8 cellular contexts compared by ENCODE assay signal in the genomic region with DNA sequence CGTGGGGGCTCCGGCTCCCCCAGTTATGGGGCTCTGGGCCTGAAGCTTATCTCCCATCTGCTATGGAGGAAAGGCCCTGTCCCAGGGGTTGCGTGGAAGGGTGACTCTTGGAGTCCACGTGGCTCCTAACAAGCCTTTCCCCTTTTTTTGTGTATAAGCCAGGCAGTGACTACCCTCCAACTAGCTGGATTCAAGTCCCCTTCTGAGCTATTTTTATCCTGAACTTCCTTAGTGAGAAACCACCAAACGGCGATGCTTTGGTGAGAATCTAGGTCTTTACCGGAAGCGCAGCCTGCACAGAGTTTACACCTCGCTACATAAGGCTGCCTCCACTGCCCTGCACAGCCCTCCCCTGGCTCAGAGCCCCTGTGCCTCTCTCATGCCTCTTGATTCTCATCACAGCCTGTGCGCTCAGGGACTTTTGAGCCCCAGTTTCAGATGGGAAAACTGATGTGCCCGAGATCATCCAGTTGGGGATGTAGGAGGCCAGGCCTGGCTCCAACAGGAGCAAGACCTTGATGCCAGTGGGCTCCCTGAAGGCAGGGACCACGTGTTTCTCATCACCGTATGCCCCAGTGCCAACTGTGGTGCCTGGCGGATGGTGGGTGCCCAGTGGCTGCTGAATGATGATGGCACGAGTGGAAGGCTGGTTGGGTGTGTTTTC.
DNase-seq lines count a peak whose midpoint lies in the region; ATAC-seq lines count a peak whose summit lies in the region.

No MANE protein-coding gene starts in this region.

- H3K4me3 ChIP-seq in mucosa of rectum (ENCODE audit: low read length in 2 of 2), result peak overlapping the region; percentile 4 to 57

- H3K27me3 Mint-ChIP-seq in activated naive CD4-positive, alpha-beta T cell treated with anti-CD3 and anti-CD28 coated beads, Interleukin-2, amount 10 ng/mL, durations not matched to agents 7 days and 5 days, result no peaks in the 10 kb centered on the region

- peak overlapping the region; percentile 95 for H3K27ac Mint-ChIP-seq in activated naive CD4-positive, alpha-beta T cell treated with anti-CD3 and anti-CD28 coated beads, Interleukin-2, amount 10 ng/mL, durations not matched to agents 7 days and 5 days

- H3K4me3 Mint-ChIP-seq in activated naive CD4-positive, alpha-beta T cell treated with anti-CD3 and anti-CD28 coated beads, Interleukin-2, amount 10 ng/mL, durations not matched to agents 7 days and 5 days, result peak overlapping the region; percentile 74

- no peaks in the 10 kb centered on the region for H3K36me3 ChIP-seq in mucosa of rectum (ENCODE audit: control insufficient read depth in 2 of 2, insufficient read depth in 2 of 2, low read length in 2 of 2)

- CTCF ChIA-PET in activated naive CD4-positive, alpha-beta T cell treated with anti-CD3 and anti-CD28 coated beads, Interleukin-2, amount 10 ng/mL, durations not matched to agents 7 days and 5 days (lab: Charles Lee), result interaction anchor here (1.1 kb wide), 1 partner anchor 113 kb away, joined by 3 read pairs; no protein-coding TSS in a partner anchor

- peaks cover 77% of the 10 kb centered on the region for H3K4me1 Mint-ChIP-seq in activated naive CD4-positive, alpha-beta T cell treated with anti-CD3 and anti-CD28 coated beads, Interleukin-2, amount 10 ng/mL, durations not matched to agents 7 days and 5 days

- peak; percentile 18 for ATAC-seq in HG02938 (IDR thresholded peaks at IDR 0.05; ENCODE audit: unreplicated experiment)
- no peak for ATAC-seq in left lobe of liver

- no peaks in the 10 kb centered on the region for H3K9me3 ChIP-seq in mucosa of rectum (ENCODE audit: control insufficient read depth in 2 of 2, low read length in 2 of 2)

- H3K27me3 ChIP-seq in mucosa of rectum (ENCODE audit: control insufficient read depth in 2 of 2, insufficient read depth in 2 of 2, low read length in 2 of 2), result peaks cover 0 to 3% of the 10 kb centered on the region in 2 donors

- H3K27ac ChIP-seq in mucosa of rectum (ENCODE audit: low read depth in 2 of 2, low read length in 2 of 2), result peak overlapping the region; percentile 71 to 73

- peak; percentile 56 for DNase-seq in activated naive CD4-positive, alpha-beta T cell treated with anti-CD3 and anti-CD28 coated beads, Interleukin-2, amount 10 ng/mL, durations not matched to agents 7 days and 5 days
- DNase-seq in activated naive CD4-positive, alpha-beta T cell treated with anti-CD3 and anti-CD28 coated beads, Interleukin-2, amount 50 U/mL, for 16 hours, result no peak
- DNase-seq in T-helper 9 cell (peak; percentile 8), NCI-H2196 treated with DMSO at 0.1 percent for 48 hours (lab: John Stamatoyannopoulos, UW; ENCODE audit: unreplicated experiment) (no peak), islet precursor cell (no peak), left lobe of liver (ENCODE audit: low spot score) (no peak)

- H3K9ac ChIP-seq in mucosa of rectum (ENCODE audit: low read depth in 1 of 2, low read length in 2 of 2), result peak overlapping the region in 1 of 2 donors; percentile 42

- H3K36me3 Mint-ChIP-seq in activated naive CD4-positive, alpha-beta T cell treated with anti-CD3 and anti-CD28 coated beads, Interleukin-2, amount 10 ng/mL, durations not matched to agents 7 days and 5 days, result peaks cover 10% of the 10 kb centered on the region

- peaks cover 56 to 57% of the 10 kb centered on the region in 2 donors for H3K4me1 ChIP-seq in mucosa of rectum (ENCODE audit: control insufficient read depth in 2 of 2, insufficient read depth in 2 of 2, low read length in 2 of 2)

- H3K9me3 Mint-ChIP-seq in activated naive CD4-positive, alpha-beta T cell treated with anti-CD3 and anti-CD28 coated beads, Interleukin-2, amount 10 ng/mL, durations not matched to agents 7 days and 5 days, result no peaks in the 10 kb centered on the region

Comparison
In these comparisons a context has a peak if more than half of its experiments do, and no peak if none do; other contexts are left out.
1. DNase-seq: peak in activated naive CD4-positive, alpha-beta T cell treated with anti-CD3 and anti-CD28 coated beads, Interleukin-2, amount 10 ng/mL, durations not matched to agents 7 days and 5 days (single experiment) and T-helper 9 cell (single experiment); none in activated naive CD4-positive, alpha-beta T cell treated with anti-CD3 and anti-CD28 coated beads, Interleukin-2, amount 50 U/mL, for 16 hours (single experiment), NCI-H2196 treated with DMSO at 0.1 percent for 48 hours (single experiment), islet precursor cell (single experiment) and left lobe of liver (single experiment).